ENCODE assay signal across 8 cellular contexts in genomic region chr17:64418506-64419339, GRCh38. TPM values are rescaled to one million over a fixed set of nuclear protein-coding genes. Genes with fewer than 3 reads are reported as not detected.
DNase-seq lines count a peak whose midpoint lies in the region; ATAC-seq and TF ChIP-seq lines count a peak whose summit lies in the region.

No MANE protein-coding gene starts in this region.

- ATAC-seq in naive thymus-derived CD4-positive, alpha-beta T cell, result peak; percentile 73
- ATAC-seq in GM19467 (IDR thresholded peaks at IDR 0.05; ENCODE audit: unreplicated experiment) (no peak), HG02970 (IDR thresholded peaks at IDR 0.05; ENCODE audit: low FRiP score, unreplicated experiment) (no peak)

- no peaks in the 10 kb centered on the region for H3K9me3 Mint-ChIP-seq in naive thymus-derived CD4-positive, alpha-beta T cell

- DNase-seq in NCI-H2029 treated with DMSO at 0.1 percent for 48 hours (lab: John Stamatoyannopoulos, UW) (peak; percentile 77), NCI-H2029 (lab: John Stamatoyannopoulos, UW) (no peak), NAMALWA (ENCODE audit: low spot score) (peak; percentile 82), SK-MEL-5 (ENCODE audit: low read depth, low spot score) (peak; percentile 90), erythroblast (lab: John Stamatoyannopoulos, UW) (peak; percentile 57 to 70)
- peak in 7 of 9 donors; percentile 49 to 76 (median 68) for DNase-seq in naive thymus-derived CD4-positive, alpha-beta T cell

- H3K27me3 Mint-ChIP-seq in naive thymus-derived CD4-positive, alpha-beta T cell, result no peaks in the 10 kb centered on the region

- POLR2A ChIA-PET in naive thymus-derived CD4-positive, alpha-beta T cell (lab: Charles Lee), result interaction anchor here (0.6 to 4.2 kb wide), 11 partner anchors 19 to 232 kb away, joined by 3 to 62 read pairs (median 5); partner anchors contain the start of genes CEP95, DDX5 and POLG2

- peaks cover 0 to 12% (median 0%) of the 10 kb centered on the region in 7 donors for H3K4me1 Mint-ChIP-seq in naive thymus-derived CD4-positive, alpha-beta T cell

- H3K4me3 ChIP-seq in naive thymus-derived CD4-positive, alpha-beta T cell (ENCODE audit: low read length), result no peak overlapping the region

- in situ Hi-C loops in SK-MEL-5 (cut with HindIII; ENCODE audit: low pct_unique_long_range_greater_than_20kb, low sequenced_read_pairs), result no loop called here

- H3K27me3 ChIP-seq in naive thymus-derived CD4-positive, alpha-beta T cell (ENCODE audit: control insufficient read depth in 2 of 2, insufficient read depth in 2 of 2, low read length in 2 of 2), result no peaks in the 10 kb centered on the region

- no peaks in the 10 kb centered on the region for H3K36me3 ChIP-seq in naive thymus-derived CD4-positive, alpha-beta T cell (ENCODE audit: control insufficient read depth in 2 of 3, insufficient read depth in 3 of 3, low read length in 3 of 3)

- H3K27ac ChIP-seq in naive thymus-derived CD4-positive, alpha-beta T cell (ENCODE audit: low read depth, low read length), result no peak overlapping the region

- no peaks in the 10 kb centered on the region for H3K4me1 ChIP-seq in naive thymus-derived CD4-positive, alpha-beta T cell (ENCODE audit: control insufficient read depth in 2 of 2, insufficient read depth in 2 of 2, low read length in 2 of 2)

- intact Hi-C loops in naive thymus-derived CD4-positive, alpha-beta T cell (cut with micrococcal nuclease), result loop anchor here (1.0 to 10.0 kb wide), 6 partner anchors 22 to 274 kb away; no protein-coding TSS in a partner anchor

- CTCF ChIA-PET in naive thymus-derived CD4-positive, alpha-beta T cell (lab: Charles Lee), result interaction anchor here (0.6 to 7.6 kb wide), 34 partner anchors 9 to 559 kb away, joined by 3 to 182 read pairs (median 5); partner anchors contain the start of genes CEP95, DDX5, MILR1 and POLG2

- no peak for TF ChIP-seq POLR2A in erythroblast (IDR thresholded peaks at IDR 0.05; ENCODE audit: low read length)

- no peaks in the 10 kb centered on the region for H3K36me3 Mint-ChIP-seq in naive thymus-derived CD4-positive, alpha-beta T cell

- no peak overlapping the region for H3K4me3 Mint-ChIP-seq in naive thymus-derived CD4-positive, alpha-beta T cell

- no peak overlapping the region for H3K27ac Mint-ChIP-seq in naive thymus-derived CD4-positive, alpha-beta T cell

- no peaks in the 10 kb centered on the region for H3K9me3 ChIP-seq in naive thymus-derived CD4-positive, alpha-beta T cell (ENCODE audit: control insufficient read depth in 2 of 3, low read length in 3 of 3)

RNA-seq across cellular contexts. Expression of gene PECAM1, which starts 28.1 kb away (rescaled TPM):
- total RNA-seq in SK-MEL-5 (2014; rRNA removed; shearing (Covaris generic)), result 0.03 TPM in 1 of 2 replicates, not detected in the other
- polyA plus RNA-seq in SK-MEL-5 (2015; cell fraction: cytosol; rRNA removed), result not detected in 2 replicates
- polyA plus RNA-seq in SK-MEL-5 (2015; cell fraction: nucleus; rRNA removed), result not detected in 2 replicates
- total RNA-seq in naive thymus-derived CD4-positive, alpha-beta T cell, result 100 to 1,000 TPM in 1 of 5 experiments, 10 to 100 TPM in 4; 10.0 to 224 (median 60.1) TPM
- 100 to 1,000 TPM in 1 of 2 donors, 10 to 100 TPM in 1; 91.1 to 180 TPM for polyA plus RNA-seq in naive thymus-derived CD4-positive, alpha-beta T cell

RNA-seq across cellular contexts. Expression of gene MILR1, which starts 30.2 kb away (rescaled TPM):
- total RNA-seq in SK-MEL-5 (2014; rRNA removed; shearing (Covaris generic)), result not detected in 2 replicates
- polyA plus RNA-seq in SK-MEL-5 (2015; cell fraction: cytosol; rRNA removed), result not detected in 2 replicates
- 1.0 TPM in 1 of 2 replicates, not detected in the other for polyA plus RNA-seq in SK-MEL-5 (2015; cell fraction: nucleus; rRNA removed)
- total RNA-seq in naive thymus-derived CD4-positive, alpha-beta T cell, result 10 to 100 TPM in 1 of 5 experiments, 1 to 10 TPM in 4; 1.1 to 17.9 (median 1.6) TPM
- polyA plus RNA-seq in naive thymus-derived CD4-positive, alpha-beta T cell, result not detected

Comparison
In these comparisons a context has a peak if more than half of its experiments do, and no peak if none do; other contexts are left out.
1. RNA of gene PECAM1, which starts 28.1 kb away (total RNA-seq): 10.0 to 224 TPM in naive thymus-derived CD4-positive, alpha-beta T cell; 0.03 TPM in SK-MEL-5; every median in the first group is over 10 times any median in the second.